ENCODE assay signal across 18 cellular contexts in the genomic region with DNA sequence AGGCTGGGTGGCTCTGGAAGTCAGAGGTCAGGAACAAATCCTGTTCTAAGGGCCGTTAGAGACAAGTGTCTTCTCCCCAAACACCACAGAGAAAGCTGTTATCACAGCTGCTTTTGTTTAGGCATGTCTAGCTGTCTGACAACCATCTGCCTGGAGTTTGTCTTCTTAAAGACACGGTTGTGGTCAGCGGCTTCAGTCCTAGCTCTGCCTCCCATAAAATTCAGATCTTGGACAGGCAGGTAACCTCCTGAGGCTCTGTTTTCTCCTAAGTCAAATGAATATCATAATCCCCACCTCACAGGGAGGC. TPM values are rescaled to one million over a fixed set of nuclear protein-coding genes. Genes with fewer than 3 reads are reported as not detected.
DNase-seq lines count a peak whose midpoint lies in the region.
"Had no signal": no experiment of that assay in that cellular context is flagged by ENCODE, and none has a peak within 500 bp of the region (broad histone marks: within the 10 kb centered on the region; RNA-seq: fewer than 3 reads in every experiment).

No MANE protein-coding gene starts in this region.

- no peak overlapping the region for H3K4me3 ChIP-seq in stomach smooth muscle (ENCODE audit: low read length in 2 of 2)

- peaks cover 42% of the 10 kb centered on the region for H3K4me1 ChIP-seq in stomach smooth muscle (ENCODE audit: control insufficient read depth, insufficient read depth, low read length)

- H3K36me3 ChIP-seq in stomach smooth muscle (ENCODE audit: control insufficient read depth in 2 of 2, insufficient read depth in 2 of 2, low read length in 2 of 2): no peaks in the 10 kb centered on the region

- H3K27ac ChIP-seq in stomach smooth muscle (ENCODE audit: low read length): peak overlapping the region; percentile 49

- H3K4me3 Mint-ChIP-seq in activated T-helper 1 cell treated with anti-CD3 and anti-CD28 coated beads, Interleukin-12 subunit alpha, Interleukin-12 subunit beta, Interleukin-2, Interleukin-4 antibody, amounts not matched to agents 30 ng/mL and 10 ng/mL and 1 ng/mL, durations not matched to agents 14 hours and 24 hours and 36 hours: no peak overlapping the region
- H3K4me3 Mint-ChIP-seq: stimulated activated naive CD8-positive, alpha-beta T cell treated with anti-CD3 and anti-CD28 coated beads, Interleukin-15, Interleukin-2, amounts not matched to agents 100 ng/mL and 50 ng/mL, for 24 hours had no signal

- peaks cover 73% of the 10 kb centered on the region for H3K4me1 Mint-ChIP-seq in activated T-helper 1 cell treated with anti-CD3 and anti-CD28 coated beads, Interleukin-12 subunit alpha, Interleukin-12 subunit beta, Interleukin-2, Interleukin-4 antibody, amounts not matched to agents 30 ng/mL and 10 ng/mL and 1 ng/mL, durations not matched to agents 14 hours and 24 hours and 36 hours (ENCODE audit: low read depth)

- DNase-seq in NCI-H510A treated with DMSO at 0.1 percent for 48 hours (lab: John Stamatoyannopoulos, UW) (peak; percentile 25), NCI-H510A (lab: John Stamatoyannopoulos, UW) (no peak), iris pigment epithelial cell (ENCODE audit: low read depth) (peak; percentile 46), iPS-NIHi7 (ENCODE audit: extremely low spot score) (no peak), NCI-H1436 (lab: John Stamatoyannopoulos, UW) (no peak), LoVo (ENCODE audit: low spot score) (no peak)
- no peak for DNase-seq in activated T-helper 1 cell treated with anti-CD3 and anti-CD28 coated beads, Interleukin-12 subunit alpha, Interleukin-12 subunit beta, Interleukin-2, Interleukin-4 antibody, amounts not matched to agents 30 ng/mL and 10 ng/mL and 1 ng/mL, durations not matched to agents 14 hours and 24 hours and 36 hours (ENCODE audit: low spot score)
- DNase-seq: activated CD4-positive, CD25-positive, alpha-beta regulatory T cell; anterior cingulate cortex; DND-41; immature natural killer cell; Karpas-422; NCI-H345; nucleus accumbens; stimulated activated CD4-positive, alpha-beta T cell treated with anti-CD3 and anti-CD28 coated beads, Interleukin-1b, Interleukin-23, amount 100 ng/mL, for 48 hours had no signal

- intact Hi-C loops in activated T-helper 1 cell treated with anti-CD3 and anti-CD28 coated beads, Interleukin-12 subunit alpha, Interleukin-12 subunit beta, Interleukin-2, Interleukin-4 antibody, amounts not matched to agents 30 ng/mL and 10 ng/mL and 1 ng/mL, durations not matched to agents 14 hours and 24 hours and 36 hours (cut with micrococcal nuclease): no loop called here

- peak overlapping the region; percentile 14 for H3K27ac Mint-ChIP-seq in activated T-helper 1 cell treated with anti-CD3 and anti-CD28 coated beads, Interleukin-12 subunit alpha, Interleukin-12 subunit beta, Interleukin-2, Interleukin-4 antibody, amounts not matched to agents 30 ng/mL and 10 ng/mL and 1 ng/mL, durations not matched to agents 14 hours and 24 hours and 36 hours
- H3K27ac Mint-ChIP-seq: immature natural killer cell; stimulated activated naive CD8-positive, alpha-beta T cell treated with anti-CD3 and anti-CD28 coated beads, Interleukin-15, Interleukin-2, amounts not matched to agents 100 ng/mL and 50 ng/mL, for 24 hours had no signal

- H3K9ac ChIP-seq in stomach smooth muscle (ENCODE audit: low read length in 2 of 2): no peak overlapping the region

- H3K9me3 ChIP-seq in stomach smooth muscle (ENCODE audit: control insufficient read depth in 2 of 2, low read length in 2 of 2): no peaks in the 10 kb centered on the region

- H3K9me3 Mint-ChIP-seq in activated T-helper 1 cell treated with anti-CD3 and anti-CD28 coated beads, Interleukin-12 subunit alpha, Interleukin-12 subunit beta, Interleukin-2, Interleukin-4 antibody, amounts not matched to agents 30 ng/mL and 10 ng/mL and 1 ng/mL, durations not matched to agents 14 hours and 24 hours and 36 hours: no peaks in the 10 kb centered on the region
- H3K9me3 Mint-ChIP-seq: immature natural killer cell; stimulated activated naive CD8-positive, alpha-beta T cell treated with anti-CD3 and anti-CD28 coated beads, Interleukin-15, Interleukin-2, amounts not matched to agents 100 ng/mL and 50 ng/mL, for 24 hours had no signal

- H3K36me3 Mint-ChIP-seq in activated T-helper 1 cell treated with anti-CD3 and anti-CD28 coated beads, Interleukin-12 subunit alpha, Interleukin-12 subunit beta, Interleukin-2, Interleukin-4 antibody, amounts not matched to agents 30 ng/mL and 10 ng/mL and 1 ng/mL, durations not matched to agents 14 hours and 24 hours and 36 hours (ENCODE audit: low read depth): peaks cover 2% of the 10 kb centered on the region
- H3K36me3 Mint-ChIP-seq: immature natural killer cell had no signal

- no peaks in the 10 kb centered on the region for H3K27me3 Mint-ChIP-seq in activated T-helper 1 cell treated with anti-CD3 and anti-CD28 coated beads, Interleukin-12 subunit alpha, Interleukin-12 subunit beta, Interleukin-2, Interleukin-4 antibody, amounts not matched to agents 30 ng/mL and 10 ng/mL and 1 ng/mL, durations not matched to agents 14 hours and 24 hours and 36 hours (ENCODE audit: insufficient read depth)

- H3K27me3 ChIP-seq in stomach smooth muscle (ENCODE audit: control insufficient read depth in 1 of 2, insufficient read depth in 2 of 2, low read length in 2 of 2): no peaks in the 10 kb centered on the region

RNA-seq across cellular contexts. Expression of a gene that starts 2.3 kb away (rescaled TPM):
- 18.0 and 20.6 TPM in 2 replicates for total RNA-seq in activated T-helper 1 cell treated with anti-CD3 and anti-CD28 coated beads, Interleukin-12 subunit alpha, Interleukin-12 subunit beta, Interleukin-2, Interleukin-4 antibody, amounts not matched to agents 30 ng/mL and 10 ng/mL and 1 ng/mL, durations not matched to agents 14 hours and 24 hours and 36 hours

RNA-seq across cellular contexts. Expression of a gene that starts 41.5 kb away (rescaled TPM):
- total RNA-seq in activated T-helper 1 cell treated with anti-CD3 and anti-CD28 coated beads, Interleukin-12 subunit alpha, Interleukin-12 subunit beta, Interleukin-2, Interleukin-4 antibody, amounts not matched to agents 30 ng/mL and 10 ng/mL and 1 ng/mL, durations not matched to agents 14 hours and 24 hours and 36 hours: 13.7 and 16.9 TPM in 2 replicates

RNA-seq across cellular contexts. Expression of a gene that starts 58.6 kb away (rescaled TPM):
- not detected in 2 replicates for total RNA-seq in activated T-helper 1 cell treated with anti-CD3 and anti-CD28 coated beads, Interleukin-12 subunit alpha, Interleukin-12 subunit beta, Interleukin-2, Interleukin-4 antibody, amounts not matched to agents 30 ng/mL and 10 ng/mL and 1 ng/mL, durations not matched to agents 14 hours and 24 hours and 36 hours
- total RNA-seq: A673 had no signal

Comparison
In these comparisons a context has a peak if more than half of its experiments do, and no peak if none do; other contexts are left out.
1. DNase-seq: peak in NCI-H510A treated with DMSO at 0.1 percent for 48 hours (single experiment) and iris pigment epithelial cell (single experiment); none in NCI-H510A (single experiment), activated T-helper 1 cell treated with anti-CD3 and anti-CD28 coated beads, Interleukin-12 subunit alpha, Interleukin-12 subunit beta, Interleukin-2, Interleukin-4 antibody, amounts not matched to agents 30 ng/mL and 10 ng/mL and 1 ng/mL, durations not matched to agents 14 hours and 24 hours and 36 hours (single experiment), iPS-NIHi7 (single experiment), NCI-H1436 (single experiment) and LoVo (single experiment).